In the genomic region with DNA sequence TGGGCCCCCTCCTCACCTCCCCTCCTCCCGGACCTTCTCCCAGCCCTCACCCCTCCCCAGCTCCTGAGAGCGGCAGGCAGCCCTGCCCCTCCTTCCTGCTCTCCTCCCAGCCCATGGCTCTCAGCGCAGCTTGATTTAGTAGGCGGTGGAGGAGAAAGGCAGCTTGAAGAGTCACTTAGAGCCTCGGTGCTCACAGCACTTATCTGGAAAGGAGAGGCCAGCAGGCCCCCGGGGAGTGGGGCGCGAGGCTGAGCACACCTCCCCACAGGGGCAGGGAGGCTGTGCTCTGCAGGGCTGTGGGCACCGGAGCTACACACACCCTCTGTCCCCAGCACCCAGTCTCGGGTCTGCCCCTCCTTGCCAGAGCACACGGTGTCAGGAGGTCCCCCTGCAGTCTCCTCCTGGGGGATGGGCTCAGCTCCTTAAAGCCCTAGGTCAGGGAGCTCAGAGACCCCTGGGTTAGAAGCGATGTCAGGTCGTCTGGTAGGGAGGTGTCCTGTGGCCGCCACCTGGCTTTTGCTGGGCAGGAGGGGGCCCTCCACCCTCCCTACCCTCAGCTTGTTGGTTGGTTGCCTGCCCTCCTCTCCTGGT, we compare ENCODE assay signal across 8 cellular contexts.
DNase-seq lines count a peak whose midpoint lies in the region; ATAC-seq and TF ChIP-seq lines count a peak whose summit lies in the region.

No MANE protein-coding gene starts in this region.

- no peak for TF ChIP-seq CTCF in mesothelial cell of epicardium (IDR thresholded peaks at IDR 0.05; ENCODE audit: unreplicated experiment)

- no peaks in the 10 kb centered on the region for H3K27me3 Mint-ChIP-seq in mesothelial cell of epicardium (ENCODE audit: low read depth)

- DNase-seq in DMS53 (lab: John Stamatoyannopoulos, UW) (peak; percentile 82), NCI-H1417 (lab: John Stamatoyannopoulos, UW) (peak; percentile 88 to 96 (median 89)), astrocyte of the hippocampus (ENCODE audit: low read depth, low spot score) (peak; percentile 70), mesothelial cell of epicardium (ENCODE audit: low spot score in 2 of 2, unreplicated experiment in 2 of 2) (peak; percentile 66 to 79), posterior vena cava (ENCODE audit: low spot score) (no peak), NCI-H1930 (lab: John Stamatoyannopoulos, UW) (no peak)

- peak overlapping the region; percentile 97 for H3K27ac Mint-ChIP-seq in mesothelial cell of epicardium

- H3K4me1 Mint-ChIP-seq in mesothelial cell of epicardium = peaks cover 60% of the 10 kb centered on the region

- ATAC-seq in GM19455 (IDR thresholded peaks at IDR 0.05; ENCODE audit: unreplicated experiment) (no peak), HG03025 (IDR thresholded peaks at IDR 0.05; ENCODE audit: low FRiP score, unreplicated experiment) (no peak)

- intact Hi-C loops in posterior vena cava (cut with DNase I) = no loop called here

- peak overlapping the region; percentile 80 for H3K4me3 Mint-ChIP-seq in mesothelial cell of epicardium

- peaks cover 2% of the 10 kb centered on the region for H3K36me3 Mint-ChIP-seq in mesothelial cell of epicardium

- H3K9me3 Mint-ChIP-seq in mesothelial cell of epicardium = no peaks in the 10 kb centered on the region

Comparison
In these comparisons a context has a peak if more than half of its experiments do, and no peak if none do; other contexts are left out.
1. DNase-seq: peak in DMS53 (single experiment), NCI-H1417 (3 of 3), astrocyte of the hippocampus (single experiment) and mesothelial cell of epicardium (2 of 2); none in posterior vena cava (single experiment) and NCI-H1930 (0 of 2).